ENCODE assay signal across 14 cellular contexts in genomic region chr1:222994506-222995229, GRCh38.
A peak's percentile ranks its signal among the peaks of the same experiment; 100 is the strongest.
DNase-seq lines count a peak whose midpoint lies in the region; ATAC-seq and TF ChIP-seq lines count a peak whose summit lies in the region.
"Had no signal": no experiment of that assay in that cellular context is flagged by ENCODE, and none has a peak within 500 bp of the region (broad histone marks: within the 10 kb centered on the region; RNA-seq: fewer than 3 reads in every experiment).

No MANE protein-coding gene starts in this region.

- H4K91ac ChIP-seq in mesenchymal stem cell (ENCODE audit: low read length): no peak overlapping the region

- no peak overlapping the region for H2AK5ac ChIP-seq in mesenchymal stem cell (ENCODE audit: low read length, severe bottlenecking)

- H4K8ac ChIP-seq in mesenchymal stem cell (ENCODE audit: low read length): no peak overlapping the region

- no peak overlapping the region for H3K4me2 ChIP-seq in mesenchymal stem cell (ENCODE audit: low read length, poor library complexity, severe bottlenecking)

- peak overlapping the region; percentile 39; the same call in 1 of the 2 replicates for H3K9ac ChIP-seq in HUES64 (ENCODE audit: low read depth, low read length)
- peak overlapping the region; percentile 39 for H3K9ac ChIP-seq in mesenchymal stem cell (ENCODE audit: low read length)

- H2BK120ac ChIP-seq in mesenchymal stem cell (ENCODE audit: low read depth, low read length): no peak overlapping the region

- H2BK5ac ChIP-seq in mesenchymal stem cell (ENCODE audit: low read depth, low read length, poor library complexity, severe bottlenecking): no peak overlapping the region

- H3K4me3 ChIP-seq in AG09309 (ENCODE audit: control insufficient read depth, low read depth, low read length): no peak overlapping the region
- H3K4me3 ChIP-seq in HUES64 (ENCODE audit: low read length): no peak overlapping the region
- H3K4me3 ChIP-seq in mesenchymal stem cell (ENCODE audit: insufficient read depth in 1 of 2, low read depth in 1 of 2, low read length in 2 of 2): no peak overlapping the region
- H3K4me3 ChIP-seq in HAP-1: no peak overlapping the region
- H3K4me3 ChIP-seq: upper lobe of right lung had no signal

- ATAC-seq in left lobe of liver (no peak), HG03135 (IDR thresholded peaks at IDR 0.05; ENCODE audit: unreplicated experiment) (no peak), GM18873 (IDR thresholded peaks at IDR 0.05; ENCODE audit: low FRiP score, unreplicated experiment) (no peak)
- ATAC-seq: CD8-positive, alpha-beta T cell; upper lobe of right lung had no signal

- H3K18ac ChIP-seq in mesenchymal stem cell (ENCODE audit: low read depth in 1 of 2, low read length in 2 of 2): no peak overlapping the region

- H2BK12ac ChIP-seq in mesenchymal stem cell (ENCODE audit: low read length in 2 of 2): no peak overlapping the region

- no peak overlapping the region for H2AFZ ChIP-seq in mesenchymal stem cell (ENCODE audit: low read depth, low read length)

- H3K27ac ChIP-seq in HUES64 (ENCODE audit: low read depth, low read length) (peak overlapping the region; percentile 26; the same call in 1 of the 2 replicates), mesenchymal stem cell (ENCODE audit: low read length, poor library complexity, severe bottlenecking) (peak overlapping the region; percentile 76)
- H3K27ac ChIP-seq: upper lobe of right lung had no signal

- H3K23ac ChIP-seq in mesenchymal stem cell (ENCODE audit: low read length in 2 of 2): no peak overlapping the region

- DNase-seq in AG09309 (ENCODE audit: low read depth): peak; percentile 64
- peak; percentile 26 for DNase-seq in dedifferentiated amniotic fluid mesenchymal stem cell (ENCODE audit: extremely low spot score)
- DNase-seq in mesenchymal stem cell: peak; percentile 35
- DNase-seq in left lobe of liver (ENCODE audit: low spot score): no peak
- no peak for DNase-seq in HAP-1 (ENCODE audit: low spot score in 2 of 2)
- DNase-seq: activated naive CD4-positive, alpha-beta T cell treated with anti-CD3 and anti-CD28 coated beads, Interleukin-2, amount 10 ng/mL, durations not matched to agents 7 days and 5 days; CD8-positive, alpha-beta T cell; effector memory CD4-positive, alpha-beta T cell; NCI-H446 treated with DMSO at 0.1 percent for 48 hours; posterior cingulate gyrus; upper lobe of right lung had no signal

- no peaks in the 10 kb centered on the region for H3K9me3 ChIP-seq in HUES64 (ENCODE audit: insufficient read depth, low read depth, low read length)
- H3K9me3 ChIP-seq in mesenchymal stem cell (ENCODE audit: control insufficient read depth, low read length): no peaks in the 10 kb centered on the region
- H3K9me3 ChIP-seq in HAP-1: no peaks in the 10 kb centered on the region; the same call in 1 of the 2 replicates
- H3K9me3 ChIP-seq: upper lobe of right lung had no signal

- H3K79me1 ChIP-seq in mesenchymal stem cell (replicated peaks; ENCODE audit: low read length, poor library complexity, severe bottlenecking): peaks cover 2% of the 10 kb centered on the region

- no peak overlapping the region for H3K4ac ChIP-seq in mesenchymal stem cell (ENCODE audit: low read depth in 1 of 2, low read length in 2 of 2)

- TF ChIP-seq CTCF in AG09309 (IDR thresholded peaks at IDR 0.05; ENCODE audit: control insufficient read depth, insufficient read depth, low read depth, low read length, missing control alignments): no peak

- no peak overlapping the region for H2BK15ac ChIP-seq in mesenchymal stem cell (ENCODE audit: low read depth, poor library complexity, severe bottlenecking)

- 0% methylated on average over 1 of the region's 4 CpGs for WGBS in HUES64
- WGBS in mesenchymal stem cell: no CpG with 5 or more reads among the region's 4 CpGs

- no peaks in the 10 kb centered on the region for H3K36me3 ChIP-seq in HUES64 (ENCODE audit: insufficient read depth, low read length)
- H3K36me3 ChIP-seq in mesenchymal stem cell (ENCODE audit: control insufficient read depth in 1 of 2, insufficient read depth in 2 of 2, low read depth in 1 of 2, low read length in 2 of 2): peaks cover 0 to 37% of the 10 kb centered on the region in 2 experiments
- H3K36me3 ChIP-seq in HAP-1 (replicated peaks): no peaks in the 10 kb centered on the region

- H3K14ac ChIP-seq in mesenchymal stem cell (ENCODE audit: low read length in 2 of 2): no peak overlapping the region

- in situ Hi-C loops in HAP-1 (cut with MboI; ENCODE audit: low sequenced_read_pairs): no loop called here

- H3K4me1 ChIP-seq in HUES64 (ENCODE audit: insufficient read depth, low read length) (peaks cover 20% of the 10 kb centered on the region), mesenchymal stem cell (ENCODE audit: control insufficient read depth, insufficient read depth, low read depth, low read length) (peaks cover 3% of the 10 kb centered on the region), HAP-1 (peaks cover 3% of the 10 kb centered on the region; the same call in 1 of the 2 replicates)

- H3K27me3 ChIP-seq in HUES64 (ENCODE audit: insufficient read depth, low read length) (no peaks in the 10 kb centered on the region), mesenchymal stem cell (ENCODE audit: control insufficient read depth in 1 of 2, insufficient read depth in 1 of 2, low read length in 2 of 2) (no peaks in the 10 kb centered on the region), HAP-1 (ENCODE audit: low read depth) (no peaks in the 10 kb centered on the region)
- H3K27me3 ChIP-seq: upper lobe of right lung had no signal

Comparison
In these comparisons a context has a peak if more than half of its experiments do, and no peak if none do; other contexts are left out.
1. DNase-seq: peak in AG09309 (single experiment), dedifferentiated amniotic fluid mesenchymal stem cell (single experiment) and mesenchymal stem cell (single experiment); none in left lobe of liver (single experiment) and HAP-1 (0 of 2).